14 cellular contexts compared by ENCODE assay signal in the genomic region with DNA sequence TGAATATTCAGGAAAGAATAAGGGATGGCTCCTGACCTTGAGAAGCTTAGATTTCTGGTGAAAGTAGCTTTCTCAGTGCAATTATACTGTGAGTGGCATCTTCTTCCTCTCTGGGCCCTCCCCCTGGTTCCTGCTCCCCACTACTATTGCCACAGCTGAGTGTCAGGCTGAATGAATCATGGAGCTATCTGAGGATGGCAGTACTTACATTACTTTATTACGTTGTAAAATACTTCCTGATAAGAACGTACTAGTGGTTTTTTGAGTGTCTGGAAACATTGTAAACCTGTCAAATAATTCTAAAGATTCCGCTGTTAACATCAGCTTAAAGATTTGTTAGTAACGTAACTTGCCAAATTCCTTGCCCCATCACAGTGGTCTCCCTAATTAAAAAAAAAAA. TPM values are rescaled to one million over a fixed set of nuclear protein-coding genes. Genes with fewer than 3 reads are reported as not detected.
A peak's percentile ranks its signal among the peaks of the same experiment; 100 is the strongest.
DNase-seq lines count a peak whose midpoint lies in the region; ATAC-seq, FAIRE-seq and TF ChIP-seq lines count a peak whose summit lies in the region.
"Had no signal": no experiment of that assay in that cellular context is flagged by ENCODE, and none has a peak within 500 bp of the region (broad histone marks: within the 10 kb centered on the region; RNA-seq: fewer than 3 reads in every experiment).

No MANE protein-coding gene starts in this region.

- H3K27ac ChIP-seq in epithelial cell of prostate (peak overlapping the region; percentile 14), gastrocnemius medialis (peak overlapping the region; percentile 39 to 83 (median 66)), sigmoid colon (peak overlapping the region in 2 of 4 donors; percentile 27 to 73)
- H3K27ac ChIP-seq: 22Rv1, thoracic aorta had no signal

- in situ Hi-C loops in gastrocnemius medialis (cut with MboI; ENCODE audit: low sequenced_read_pairs in 4 of 4): no loop called here

- peaks cover 41 to 53% of the 10 kb centered on the region in 2 donors for H3K4me1 ChIP-seq in gastrocnemius medialis
- peaks cover 0 to 73% (median 57%) of the 10 kb centered on the region in 4 donors for H3K4me1 ChIP-seq in sigmoid colon

- H3K36me3 ChIP-seq in gastrocnemius medialis (no peaks in the 10 kb centered on the region), sigmoid colon (no peaks in the 10 kb centered on the region)

- FAIRE-seq in GM19239 (lab: Jason Lieb, UNC): no peak

- no peaks in the 10 kb centered on the region for H3K9me3 ChIP-seq in gastrocnemius medialis
- H3K9me3 ChIP-seq in sigmoid colon: no peaks in the 10 kb centered on the region
- H3K9me3 ChIP-seq: thoracic aorta had no signal

- H3K27me3 ChIP-seq in gastrocnemius medialis: no peaks in the 10 kb centered on the region
- no peaks in the 10 kb centered on the region for H3K27me3 ChIP-seq in sigmoid colon

- TF ChIP-seq POLR2A in gastrocnemius medialis (IDR thresholded peaks at IDR 0.05): no peak
- no peak for TF ChIP-seq POLR2A in sigmoid colon (IDR thresholded peaks at IDR 0.05)

- no peak for TF ChIP-seq EP300 in sigmoid colon (IDR thresholded peaks at IDR 0.05)

- peak; percentile 85 to 94 for ATAC-seq in gastrocnemius medialis

- intact Hi-C loops in gastrocnemius medialis (cut with DNase I; ENCODE audit: low total_unique reads): no loop called here
- intact Hi-C loops in sigmoid colon (cut with DNase I): no loop called here

- no peak for TF ChIP-seq CTCF in gastrocnemius medialis (IDR thresholded peaks at IDR 0.05 in 4 of 5, conservative IDR thresholded peaks at IDR 0.05 in 1 of 5)
- TF ChIP-seq CTCF in sigmoid colon (IDR thresholded peaks at IDR 0.05): no peak

- DNase-seq in SIG-M5 treated with dmso at 0.1 percent for 504 hours (lab: John Stamatoyannopoulos, UW; ENCODE audit: unreplicated experiment): peak; percentile 75
- DNase-seq in SIG-M5 (lab: John Stamatoyannopoulos, UW): no peak
- DNase-seq in NOMO-1 treated with dmso at 0.1 percent for 144 hours (lab: John Stamatoyannopoulos, UW; ENCODE audit: unreplicated experiment): peak; percentile 83
- DNase-seq in epithelial cell of prostate (ENCODE audit: low read depth, low spot score): peak; percentile 46
- DNase-seq in gastrocnemius medialis: peak; percentile 40 to 74
- DNase-seq in NCI-H1694 (lab: John Stamatoyannopoulos, UW): no peak
- DNase-seq in sigmoid colon: no peak
- DNase-seq in GM19239 (ENCODE audit: insufficient read length, low spot score): no peak
- DNase-seq: activated T-cell treated with anti-CD3 and anti-CD28 coated beads, Interleukin-2, amount 50 U/mL, for 4 hours; effector CD8-positive, alpha-beta T cell; mesendoderm; NCI-H2029 treated with DMSO at 0.1 percent for 48 hours had no signal

- WGBS in sigmoid colon, 2 donors: 9 to 39% methylated on average over 4 of the region's 4 CpGs

- H3K4me3 ChIP-seq in gastrocnemius medialis (no peak overlapping the region), sigmoid colon (no peak overlapping the region)
- H3K4me3 ChIP-seq: thoracic aorta had no signal

RNA-seq across cellular contexts. Expression of gene ARHGAP10, which starts 36.2 kb away (rescaled TPM):
- total RNA-seq in gastrocnemius medialis: 10 to 100 TPM; 22.1 to 34.6 (median 28.0) TPM
- total RNA-seq in sigmoid colon: 100 to 1,000 TPM; 123 to 158 (median 139) TPM
- 1 to 10 TPM; 3.0 to 7.3 (median 7.2) TPM for polyA plus RNA-seq in sigmoid colon

Comparison
In these comparisons a context has a peak if more than half of its experiments do, and no peak if none do; other contexts are left out.
1. DNase-seq: peak in SIG-M5 treated with dmso at 0.1 percent for 504 hours (single experiment), NOMO-1 treated with dmso at 0.1 percent for 144 hours (single experiment), epithelial cell of prostate (single experiment) and gastrocnemius medialis (2 of 2); none in SIG-M5 (single experiment), NCI-H1694 (single experiment), sigmoid colon (single experiment) and GM19239 (single experiment).